In the genomic region with DNA sequence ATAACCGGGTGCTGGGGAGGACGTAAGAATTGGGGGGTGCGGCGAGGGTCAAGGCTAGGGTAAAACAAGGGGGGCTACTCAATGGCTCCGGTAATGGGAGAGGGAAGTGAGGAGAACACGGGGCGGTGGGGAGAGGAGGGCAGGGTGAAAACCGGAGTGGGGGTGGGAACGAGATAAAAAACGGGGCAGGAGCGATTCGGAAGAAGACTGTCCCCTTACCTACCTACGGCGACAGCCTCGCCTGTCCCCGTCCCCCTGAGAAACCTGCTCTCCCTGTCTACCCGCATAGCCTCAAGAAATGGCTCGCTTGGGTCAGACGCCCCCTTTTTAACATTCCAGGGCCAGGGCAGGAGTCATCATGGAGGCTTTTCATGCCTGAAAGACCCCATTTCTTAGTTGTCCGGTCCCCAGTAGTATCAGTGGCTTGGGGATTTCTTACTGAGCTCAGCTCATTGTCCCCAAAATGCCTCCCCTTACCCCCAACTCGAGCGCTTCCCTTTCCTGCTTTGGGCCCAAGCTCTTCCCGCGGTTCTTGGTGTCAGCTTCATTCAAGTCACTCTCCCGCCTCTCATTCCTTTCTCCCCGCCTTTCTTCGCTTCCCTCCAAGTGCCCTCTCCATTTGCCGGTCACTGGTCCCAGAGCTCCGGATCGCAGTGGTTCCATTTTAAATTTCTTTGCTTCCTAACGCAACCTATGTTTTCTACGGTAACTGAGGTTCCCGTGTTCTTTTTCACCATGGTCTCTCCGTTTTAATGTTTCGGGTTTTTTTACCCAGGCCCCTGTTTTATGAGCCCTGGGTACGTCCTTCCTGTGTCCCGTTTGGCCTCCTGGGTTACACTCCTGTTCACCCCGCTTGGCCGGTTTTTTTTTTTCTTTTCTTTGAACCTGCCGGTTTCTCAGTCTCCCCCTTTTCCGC, we compare ENCODE assay signal across 8 cellular contexts. TPM values are rescaled to one million over a fixed set of nuclear protein-coding genes. Genes with fewer than 3 reads are reported as not detected.
DNase-seq lines count a peak whose midpoint lies in the region; ATAC-seq, FAIRE-seq and TF ChIP-seq lines count a peak whose summit lies in the region.

No MANE protein-coding gene starts in this region.

- peak overlapping the region; percentile 91 for H3K9ac ChIP-seq in keratinocyte (ENCODE audit: control insufficient read depth, extremely low read depth, insufficient read depth, low read length)

- intact Hi-C loops in CD14-positive monocyte (cut with micrococcal nuclease) = loop anchor here (5.0 to 10.0 kb wide), 2 partner anchors 45 to 313 kb away; partner anchors contain the start of genes RFC5 (in 2 of the 2), SUDS3 (in 1 of the 2) and TAOK3 (in 1 of the 2)

- H3K27me3 Mint-ChIP-seq in CD14-positive monocyte (ENCODE audit: low read depth in 3 of 3) = peaks cover 5 to 10% (median 6%) of the 10 kb centered on the region in 3 donors

- peaks cover 19% of the 10 kb centered on the region for H3K4me1 ChIP-seq in keratinocyte (ENCODE audit: control insufficient read depth, extremely low read depth, insufficient read depth, low read length)
- H3K4me1 ChIP-seq in small intestine (ENCODE audit: control insufficient read depth in 2 of 2, insufficient read depth in 1 of 2, low read depth in 1 of 2, low read length in 1 of 2) = peaks cover 0 to 12% of the 10 kb centered on the region in 2 donors

- H3K9me3 ChIP-seq in keratinocyte (ENCODE audit: control insufficient read depth, low read depth, low read length) (no peaks in the 10 kb centered on the region), small intestine (ENCODE audit: control insufficient read depth, low read depth) (no peaks in the 10 kb centered on the region)

- peaks cover 52% of the 10 kb centered on the region for H3K4me1 Mint-ChIP-seq in CD14-positive monocyte

- peak overlapping the region; percentile 96 to 99 for H3K4me3 Mint-ChIP-seq in CD14-positive monocyte

- H3K27ac ChIP-seq in keratinocyte (ENCODE audit: control insufficient read depth, insufficient read depth, low read length) (peak overlapping the region; percentile 84), small intestine (ENCODE audit: low read depth in 1 of 2, low read length in 1 of 2) (peak overlapping the region; percentile 95 to 96)

- FAIRE-seq in keratinocyte (lab: Jason Lieb, UNC) (no peak), small intestine (lab: Jason Lieb, UNC) (no peak)

- peaks cover 28% of the 10 kb centered on the region for H3K79me2 ChIP-seq in keratinocyte (ENCODE audit: control insufficient read depth, insufficient read depth, low read length)

- no peak for TF ChIP-seq CTCF in CD14-positive monocyte (IDR thresholded peaks at IDR 0.05)
- TF ChIP-seq CTCF in GM20000 (IDR thresholded peaks at IDR 0.05; ENCODE audit: extremely low read depth, missing control alignments) = no peak
- no peak for TF ChIP-seq CTCF in keratinocyte (optimal IDR thresholded peaks at IDR 0.05 in 1 of 3, IDR thresholded peaks at IDR 0.05 in 1 of 3, conservative IDR thresholded peaks at IDR 0.05 in 1 of 3; ENCODE audit: extremely low read depth in 1 of 3, insufficient read depth in 2 of 3, low read length in 3 of 3)

- H2AFZ ChIP-seq in keratinocyte (ENCODE audit: control insufficient read depth, low read length) = peak overlapping the region; percentile 84

- DNase-seq in CD14-positive monocyte (ENCODE audit: low spot score) = no peak
- peak; percentile 62 for DNase-seq in GM20000 (ENCODE audit: low spot score)
- peak; percentile 72 for DNase-seq in RKO (ENCODE audit: low spot score)
- DNase-seq in cerebellum (ENCODE audit: low spot score) = peak; percentile 66
- DNase-seq in keratinocyte (ENCODE audit: low read depth, low spot score) = no peak
- peak; percentile 67 for DNase-seq in small intestine
- no peak for DNase-seq in middle frontal gyrus (ENCODE audit: extremely low spot score, low spot score)

- dilution Hi-C loops in keratinocyte (cut with MboI; ENCODE audit: extremely low pct_ligation_motif_present, low sequenced_read_pairs) = no loop called here

- H3K27me3 ChIP-seq in keratinocyte (ENCODE audit: control insufficient read depth, extremely low read depth, insufficient read depth, low read length) (no peaks in the 10 kb centered on the region), small intestine (ENCODE audit: control insufficient read depth in 2 of 2, insufficient read depth in 2 of 2, low read length in 2 of 2) (no peaks in the 10 kb centered on the region)

- H3K36me3 Mint-ChIP-seq in CD14-positive monocyte = peaks cover 0 to 13% of the 10 kb centered on the region in 2 donors

- no peaks in the 10 kb centered on the region for H3K9me3 Mint-ChIP-seq in CD14-positive monocyte

- H3K4me2 ChIP-seq in keratinocyte (ENCODE audit: control insufficient read depth, extremely low read depth, insufficient read depth, low read depth, low read length) = peak overlapping the region; percentile 99

- no peaks in the 10 kb centered on the region for H4K20me1 ChIP-seq in keratinocyte (ENCODE audit: control insufficient read depth, extremely low read depth, insufficient read depth, low read length)

- 1 to 3% (median 1%) methylated on average over 36 to 41 of the region's 41 CpGs for WGBS in small intestine, 3 donors

- H3K27ac Mint-ChIP-seq in CD14-positive monocyte = peak overlapping the region; percentile 64 to 96 (median 90)

- ATAC-seq in GM19328 (IDR thresholded peaks at IDR 0.05; ENCODE audit: unreplicated experiment) = no peak

- H3K9me1 ChIP-seq in keratinocyte (ENCODE audit: control insufficient read depth, extremely low read depth, insufficient read depth, low read length) = no peaks in the 10 kb centered on the region

- H3K4me3 ChIP-seq in keratinocyte (ENCODE audit: control insufficient read depth in 2 of 3, extremely low read depth in 1 of 3, insufficient read depth in 2 of 3, low read depth in 1 of 3, low read length in 3 of 3) (peak overlapping the region; percentile 73 to 90 (median 88)), small intestine (ENCODE audit: low read depth in 1 of 2, low read length in 2 of 2) (peak overlapping the region; percentile 75 to 89)

- H3K36me3 ChIP-seq in keratinocyte (ENCODE audit: control insufficient read depth in 2 of 2, extremely low read depth in 1 of 2, insufficient read depth in 2 of 2, low read length in 2 of 2) = peaks cover 0 to 3% of the 10 kb centered on the region in 2 experiments
- H3K36me3 ChIP-seq in small intestine (ENCODE audit: control insufficient read depth in 2 of 2, insufficient read depth in 2 of 2, low read length in 2 of 2) = no peaks in the 10 kb centered on the region

RNA-seq across cellular contexts. Expression of gene WSB2, which starts 1.2 kb away (rescaled TPM):
- polyA plus RNA-seq in CD14-positive monocyte (10 to 100 TPM; 25.4 to 36.3 TPM), keratinocyte (83.2 to 145 TPM (median 84.0 TPM) in 3 replicates), small intestine (100 to 1,000 TPM in 2 of 3 donors, 10 to 100 TPM in 1; 47.4 to 122 (median 114) TPM)
- 182 TPM for total RNA-seq in cerebellum
- polyA plus RNA-seq in keratinocyte (2011; ENCODE audit: low read depth) = 41.1 TPM
- 126 and 127 TPM in 2 replicates for polyA plus RNA-seq in keratinocyte (2011; cell fraction: cytosol; rRNA removed)
- 43.2 and 44.1 TPM in 2 replicates for polyA plus RNA-seq in keratinocyte (2011; cell fraction: nucleus; rRNA removed)
- polyA plus RNA-seq in keratinocyte (2012; ENCODE audit: low replicate concordance) = 46.5 and 80.6 TPM in 2 replicates
- 232 to 330 TPM (median 279 TPM) in 3 replicates for polyA minus RNA-seq in keratinocyte
- polyA minus RNA-seq in keratinocyte (2011; cell fraction: cytosol; rRNA and poly(A)+ RNA removed) = 205 TPM
- 26.1 and 63.4 TPM in 2 replicates for polyA minus RNA-seq in keratinocyte (2011; cell fraction: nucleus; rRNA and poly(A)+ RNA removed)

RNA-seq across cellular contexts. Expression of gene VSIG10, which starts 41.7 kb away (rescaled TPM):
- polyA plus RNA-seq in CD14-positive monocyte = 1 to 10 TPM; 1.5 TPM
- total RNA-seq in cerebellum = 13.3 TPM
- 11.4 to 12.7 TPM (median 12.1 TPM) in 3 replicates for polyA plus RNA-seq in keratinocyte
- polyA plus RNA-seq in keratinocyte (2011; ENCODE audit: low read depth) = 1.5 TPM
- 7.6 and 12.9 TPM in 2 replicates for polyA plus RNA-seq in keratinocyte (2011; cell fraction: cytosol; rRNA removed)
- 19.9 and 25.0 TPM in 2 replicates for polyA plus RNA-seq in keratinocyte (2011; cell fraction: nucleus; rRNA removed)
- polyA plus RNA-seq in keratinocyte (2012; ENCODE audit: low replicate concordance) = 6.5 and 12.7 TPM in 2 replicates
- polyA minus RNA-seq in keratinocyte = 36.9 to 61.1 TPM (median 42.6 TPM) in 3 replicates
- polyA minus RNA-seq in keratinocyte (2011; cell fraction: cytosol; rRNA and poly(A)+ RNA removed) = 19.8 TPM
- polyA minus RNA-seq in keratinocyte (2011; cell fraction: nucleus; rRNA and poly(A)+ RNA removed) = 17.9 and 28.5 TPM in 2 replicates
- polyA plus RNA-seq in small intestine = 10 to 100 TPM; 32.8 to 89.7 (median 45.7) TPM

RNA-seq across cellular contexts. Expression of gene RFC5, which starts 45.6 kb away (rescaled TPM):
- polyA plus RNA-seq in CD14-positive monocyte (1 to 10 TPM; 6.6 to 7.5 TPM), keratinocyte (9.2 to 24.0 TPM (median 21.2 TPM) in 3 replicates), small intestine (10 to 100 TPM in 1 of 3 donors, 1 to 10 TPM in 2; 6.5 to 16.2 (median 6.5) TPM)
- 20.3 TPM for total RNA-seq in cerebellum
- 1.9 TPM for polyA plus RNA-seq in keratinocyte (2011; ENCODE audit: low read depth)
- 8.9 and 9.3 TPM in 2 replicates for polyA plus RNA-seq in keratinocyte (2011; cell fraction: cytosol; rRNA removed)
- 8.8 and 11.9 TPM in 2 replicates for polyA plus RNA-seq in keratinocyte (2011; cell fraction: nucleus; rRNA removed)
- 3.6 and 14.2 TPM in 2 replicates for polyA plus RNA-seq in keratinocyte (2012; ENCODE audit: low replicate concordance)
- polyA minus RNA-seq in keratinocyte = 7.0 to 21.4 TPM (median 8.8 TPM) in 3 replicates
- 8.8 TPM for polyA minus RNA-seq in keratinocyte (2011; cell fraction: cytosol; rRNA and poly(A)+ RNA removed)
- 4.2 and 6.3 TPM in 2 replicates for polyA minus RNA-seq in keratinocyte (2011; cell fraction: nucleus; rRNA and poly(A)+ RNA removed)

Comparison
In these comparisons a context has a peak if more than half of its experiments do, and no peak if none do; other contexts are left out.
1. DNase-seq: peak in GM20000 (single experiment), RKO (single experiment), cerebellum (single experiment) and small intestine (single experiment); none in CD14-positive monocyte (single experiment), keratinocyte (single experiment) and middle frontal gyrus (single experiment).